ENCODE assay signal across 8 cellular contexts in the genomic region with DNA sequence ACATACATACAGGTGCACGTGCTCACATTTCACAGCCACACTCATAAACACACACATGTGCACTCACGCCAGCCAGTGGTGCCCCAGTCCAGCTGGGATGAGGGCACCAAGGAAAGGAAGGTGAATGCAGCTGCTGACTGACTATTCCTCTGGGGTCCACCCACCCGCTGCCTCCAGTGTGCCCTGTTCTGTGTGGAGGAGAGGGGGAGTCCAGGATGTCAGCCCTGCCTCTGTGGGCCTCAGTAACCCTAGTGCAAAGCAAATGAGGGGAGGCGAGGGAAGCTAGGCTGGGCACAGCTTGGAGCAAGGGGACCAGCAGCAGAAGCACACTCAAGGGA. TPM values are rescaled to one million over a fixed set of nuclear protein-coding genes. Genes with fewer than 3 reads are reported as not detected.
DNase-seq lines count a peak whose midpoint lies in the region; ATAC-seq, FAIRE-seq and TF ChIP-seq lines count a peak whose summit lies in the region.

No MANE protein-coding gene starts in this region.

- TF ChIP-seq CTCF in keratinocyte (optimal IDR thresholded peaks at IDR 0.05 in 1 of 3, IDR thresholded peaks at IDR 0.05 in 1 of 3, conservative IDR thresholded peaks at IDR 0.05 in 1 of 3; ENCODE audit: extremely low read depth in 1 of 3, insufficient read depth in 2 of 3, low read length in 3 of 3) (no peak), suprapubic skin (IDR thresholded peaks at IDR 0.05) (no peak)

- no peak overlapping the region for H2AFZ ChIP-seq in keratinocyte (ENCODE audit: control insufficient read depth, low read length)

- CTCF ChIA-PET in activated naive CD4-positive, alpha-beta T cell treated with anti-CD3 and anti-CD28 coated beads for 36 hours (lab: Charles Lee), result interaction anchor here (0.6 to 3.1 kb wide), 6 partner anchors 18 to 476 kb away, joined by 3 to 15 read pairs (median 4); a partner anchor contains a TSS

- H3K4me1 Mint-ChIP-seq in activated naive CD4-positive, alpha-beta T cell treated with anti-CD3 and anti-CD28 coated beads for 36 hours (ENCODE audit: low read depth), result peaks cover 29% of the 10 kb centered on the region

- H3K27me3 Mint-ChIP-seq in activated naive CD4-positive, alpha-beta T cell treated with anti-CD3 and anti-CD28 coated beads for 36 hours (ENCODE audit: low read depth), result no peaks in the 10 kb centered on the region

- peak overlapping the region; percentile 46 for H3K4me2 ChIP-seq in keratinocyte (ENCODE audit: control insufficient read depth, extremely low read depth, insufficient read depth, low read depth, low read length)

- 53% methylated on average over 4 of the region's 4 CpGs for WGBS in suprapubic skin

- no peak for TF ChIP-seq EP300 in suprapubic skin (IDR thresholded peaks at IDR 0.05)

- no peaks in the 10 kb centered on the region for H4K20me1 ChIP-seq in keratinocyte (ENCODE audit: control insufficient read depth, extremely low read depth, insufficient read depth, low read length)

- FAIRE-seq in keratinocyte (lab: Jason Lieb, UNC), result no peak

- H3K4me3 Mint-ChIP-seq in activated naive CD4-positive, alpha-beta T cell treated with anti-CD3 and anti-CD28 coated beads for 36 hours, result peak overlapping the region; percentile 17

- no peak for TF ChIP-seq POLR2A in suprapubic skin (IDR thresholded peaks at IDR 0.05)

- dilution Hi-C loops in keratinocyte (cut with MboI; ENCODE audit: extremely low pct_ligation_motif_present, low sequenced_read_pairs), result no loop called here

- H3K27ac Mint-ChIP-seq in activated naive CD4-positive, alpha-beta T cell treated with anti-CD3 and anti-CD28 coated beads for 36 hours, result peak overlapping the region; percentile 94

- no peaks in the 10 kb centered on the region for H3K9me3 Mint-ChIP-seq in activated naive CD4-positive, alpha-beta T cell treated with anti-CD3 and anti-CD28 coated beads for 36 hours

- H3K36me3 Mint-ChIP-seq in activated naive CD4-positive, alpha-beta T cell treated with anti-CD3 and anti-CD28 coated beads for 36 hours (ENCODE audit: low read depth), result no peaks in the 10 kb centered on the region

- intact Hi-C loops in activated naive CD4-positive, alpha-beta T cell treated with anti-CD3 and anti-CD28 coated beads for 36 hours (cut with micrococcal nuclease), result loop anchor here (1.0 to 5.0 kb wide), 7 partner anchors 49 to 719 kb away; a partner anchor contains a TSS

- peaks cover 3% of the 10 kb centered on the region for H3K9me1 ChIP-seq in keratinocyte (ENCODE audit: control insufficient read depth, extremely low read depth, insufficient read depth, low read length)

- H3K36me3 ChIP-seq in keratinocyte (ENCODE audit: control insufficient read depth in 2 of 2, extremely low read depth in 1 of 2, insufficient read depth in 2 of 2, low read length in 2 of 2) (no peaks in the 10 kb centered on the region), suprapubic skin (no peaks in the 10 kb centered on the region)

- H3K27me3 ChIP-seq in keratinocyte (ENCODE audit: control insufficient read depth, extremely low read depth, insufficient read depth, low read length) (no peaks in the 10 kb centered on the region), suprapubic skin (no peaks in the 10 kb centered on the region)

- H3K4me1 ChIP-seq in keratinocyte (ENCODE audit: control insufficient read depth, extremely low read depth, insufficient read depth, low read length) (peaks cover 49% of the 10 kb centered on the region), suprapubic skin (peaks cover 35% of the 10 kb centered on the region)

- H3K27ac ChIP-seq in keratinocyte (ENCODE audit: control insufficient read depth, insufficient read depth, low read length) (no peak overlapping the region), suprapubic skin (peak overlapping the region; percentile 73)

- no peak for ATAC-seq in HG03460 (IDR thresholded peaks at IDR 0.05; ENCODE audit: unreplicated experiment)

- H3K9ac ChIP-seq in keratinocyte (ENCODE audit: control insufficient read depth, extremely low read depth, insufficient read depth, low read length), result no peak overlapping the region

- H3K4me3 ChIP-seq in keratinocyte (ENCODE audit: control insufficient read depth in 2 of 3, extremely low read depth in 1 of 3, insufficient read depth in 2 of 3, low read depth in 1 of 3, low read length in 3 of 3) (peak overlapping the region in 1 of 3 experiments; percentile 13), suprapubic skin (no peak overlapping the region)

- no peak for DNase-seq in activated naive CD4-positive, alpha-beta T cell treated with anti-CD3 and anti-CD28 coated beads for 36 hours
- DNase-seq in activated naive CD4-positive, alpha-beta T cell (lab: John Stamatoyannopoulos, UW), result no peak
- peak; percentile 20 for DNase-seq in activated CD8-positive, alpha-beta memory T cell treated with anti-CD3 and anti-CD28 coated beads, Interleukin-2, amount 50 U/mL, for 4 hours
- DNase-seq in keratinocyte (ENCODE audit: low read depth, low spot score) (no peak), suprapubic skin (ENCODE audit: low spot score in 2 of 2) (no peak), HK-2 (ENCODE audit: unreplicated experiment) (no peak), NCI-H345 (lab: John Stamatoyannopoulos, UW) (no peak)

- no peaks in the 10 kb centered on the region for H3K79me2 ChIP-seq in keratinocyte (ENCODE audit: control insufficient read depth, insufficient read depth, low read length)

- no peaks in the 10 kb centered on the region for H3K9me3 ChIP-seq in keratinocyte (ENCODE audit: control insufficient read depth, low read depth, low read length)
- H3K9me3 ChIP-seq in suprapubic skin, result no peaks in the 10 kb centered on the region

RNA-seq across cellular contexts. Expression of a gene that starts 57.6 kb away (rescaled TPM):
- total RNA-seq in activated naive CD4-positive, alpha-beta T cell treated with anti-CD3 and anti-CD28 coated beads for 36 hours, result 10 to 100 TPM; 53.5 to 57.3 TPM
- 139 to 192 TPM (median 148 TPM) in 3 replicates for polyA plus RNA-seq in keratinocyte
- polyA plus RNA-seq in keratinocyte (2011; ENCODE audit: low read depth), result 50.6 TPM
- polyA plus RNA-seq in keratinocyte (2011; cell fraction: cytosol; rRNA removed), result 149 and 154 TPM in 2 replicates
- 113 and 122 TPM in 2 replicates for polyA plus RNA-seq in keratinocyte (2011; cell fraction: nucleus; rRNA removed)
- 73.7 and 135 TPM in 2 replicates for polyA plus RNA-seq in keratinocyte (2012; ENCODE audit: low replicate concordance)
- 115 to 176 TPM (median 150 TPM) in 3 replicates for polyA minus RNA-seq in keratinocyte
- 109 TPM for polyA minus RNA-seq in keratinocyte (2011; cell fraction: cytosol; rRNA and poly(A)+ RNA removed)
- polyA minus RNA-seq in keratinocyte (2011; cell fraction: nucleus; rRNA and poly(A)+ RNA removed), result 40.9 and 56.7 TPM in 2 replicates
- total RNA-seq in suprapubic skin, result 10 to 100 TPM; 40.6 to 52.1 (median 43.5) TPM
